8 cellular contexts compared by ENCODE assay signal in the genomic region with DNA sequence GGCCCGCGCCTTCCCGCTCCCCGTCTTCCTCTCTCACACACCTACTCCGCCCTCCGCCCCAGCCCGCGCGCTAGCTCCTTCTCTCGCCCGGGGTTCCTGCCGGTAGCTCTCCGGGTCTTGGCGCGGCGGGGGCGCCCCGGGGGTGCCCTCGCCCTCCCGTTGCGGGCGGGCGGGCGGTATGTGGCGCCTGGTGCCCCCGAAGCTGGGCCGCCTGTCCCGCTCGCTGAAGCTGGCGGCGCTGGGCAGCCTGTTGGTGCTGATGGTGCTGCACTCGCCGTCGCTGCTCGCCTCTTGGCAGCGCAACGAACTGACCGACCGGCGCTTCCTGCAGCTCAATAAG. TPM values are rescaled to one million over a fixed set of nuclear protein-coding genes. Genes with fewer than 3 reads are reported as not detected.
DNase-seq lines count a peak whose midpoint lies in the region; ATAC-seq and TF ChIP-seq lines count a peak whose summit lies in the region.

No MANE protein-coding gene starts in this region.

- ATAC-seq in gastroesophageal sphincter (peak; percentile 11), HG03039 (IDR thresholded peaks at IDR 0.05; ENCODE audit: unreplicated experiment) (no peak), GM19395 (IDR thresholded peaks at IDR 0.05; ENCODE audit: unreplicated experiment) (no peak)

- DNase-seq in H7: no peak
- DNase-seq in WERI-Rb-1: no peak
- no peak for DNase-seq in prostate gland (ENCODE audit: low spot score)
- no peak for DNase-seq in GM10266 (ENCODE audit: extremely low spot score)
- no peak for DNase-seq in posterior vena cava (ENCODE audit: low spot score)

- H3K9me3 ChIP-seq in WERI-Rb-1 (ENCODE audit: severe bottlenecking) (no peaks in the 10 kb centered on the region), gastroesophageal sphincter (no peaks in the 10 kb centered on the region), prostate gland (no peaks in the 10 kb centered on the region)

- H3K4me1 ChIP-seq in gastroesophageal sphincter: peaks cover 0 to 38% (median 0%) of the 10 kb centered on the region in 3 donors
- H3K4me1 ChIP-seq in prostate gland (replicated peaks): no peaks in the 10 kb centered on the region

- TF ChIP-seq POLR2A in gastroesophageal sphincter (IDR thresholded peaks at IDR 0.05) (no peak), prostate gland (IDR thresholded peaks at IDR 0.05) (no peak)

- no peaks in the 10 kb centered on the region for H3K27me3 ChIP-seq in H7 (ENCODE audit: control insufficient read depth, insufficient read depth, low read length)
- no peaks in the 10 kb centered on the region for H3K27me3 ChIP-seq in WERI-Rb-1 (ENCODE audit: insufficient read depth, low read depth, severe bottlenecking)
- H3K27me3 ChIP-seq in gastroesophageal sphincter: no peaks in the 10 kb centered on the region
- H3K27me3 ChIP-seq in prostate gland (replicated peaks; ENCODE audit: insufficient read depth): no peaks in the 10 kb centered on the region

- peak overlapping the region; percentile 77 for H3K4me3 ChIP-seq in H7 (ENCODE audit: insufficient read depth, low read depth, low read length)
- H3K4me3 ChIP-seq in WERI-Rb-1 (ENCODE audit: low read depth, low read length): peak overlapping the region; percentile 89
- peak overlapping the region; percentile 64 to 92 for H3K4me3 ChIP-seq in gastroesophageal sphincter
- peak overlapping the region; percentile 74 to 78 for H3K4me3 ChIP-seq in prostate gland

- no peak for TF ChIP-seq CTCF in WERI-Rb-1 (IDR thresholded peaks at IDR 0.05; ENCODE audit: low read depth, low read length)
- TF ChIP-seq CTCF in gastroesophageal sphincter (IDR thresholded peaks at IDR 0.05): no peak
- no peak for TF ChIP-seq CTCF in prostate gland (IDR thresholded peaks at IDR 0.05)
- TF ChIP-seq CTCF in GM10266 (IDR thresholded peaks at IDR 0.05; ENCODE audit: control insufficient read depth, insufficient read depth, low read depth, missing control alignments): no peak

- no CpG with 5 or more reads among the region's 40 CpGs for WGBS in gastroesophageal sphincter (ENCODE audit: low coverage in 1 of 2), 2 donors
- 0% methylated on average over 39 of the region's 40 CpGs for WGBS in prostate gland

- H3K27ac ChIP-seq in WERI-Rb-1 (peak overlapping the region; percentile 94), gastroesophageal sphincter (peak overlapping the region; percentile 70 to 98 (median 96)), prostate gland (peak overlapping the region; percentile 97 to 98)

- TF ChIP-seq EP300 in gastroesophageal sphincter (IDR thresholded peaks at IDR 0.05): no peak

- intact Hi-C loops in prostate gland (cut with DNase I): loop anchor here (10.0 kb wide), 1 partner anchor 803 kb away; no protein-coding TSS in a partner anchor
- intact Hi-C loops in posterior vena cava (cut with DNase I): no loop called here

- no peaks in the 10 kb centered on the region for H3K36me3 ChIP-seq in H7 (replicated peaks; ENCODE audit: control insufficient read depth, insufficient read depth, low read length)
- peaks cover 13% of the 10 kb centered on the region for H3K36me3 ChIP-seq in WERI-Rb-1
- no peaks in the 10 kb centered on the region for H3K36me3 ChIP-seq in gastroesophageal sphincter
- no peaks in the 10 kb centered on the region for H3K36me3 ChIP-seq in prostate gland

RNA-seq across cellular contexts. Expression of a gene that starts 0.5 kb away (rescaled TPM):
- 58.9 and 89.9 TPM in 2 replicates for total RNA-seq in H7 (2014; rRNA removed; shearing (Covaris generic))
- 10 to 100 TPM; 27.2 to 56.7 (median 44.2) TPM for total RNA-seq in gastroesophageal sphincter
- 10 to 100 TPM; 19.3 to 58.8 TPM for total RNA-seq in prostate gland
- 10 to 100 TPM; 20.3 to 20.8 TPM for total RNA-seq in posterior vena cava
